In genomic region chr15:82128401-82129143, GRCh38 we compare ENCODE assay signal across 12 cellular contexts.
DNase-seq lines count a peak whose midpoint lies in the region; ATAC-seq, FAIRE-seq and TF ChIP-seq lines count a peak whose summit lies in the region.
"Had no signal": no experiment of that assay in that cellular context is flagged by ENCODE, and none has a peak within 500 bp of the region (broad histone marks: within the 10 kb centered on the region; RNA-seq: fewer than 3 reads in every experiment).

No MANE protein-coding gene starts in this region.

- H3K9me3 Mint-ChIP-seq in WTC11 = no peaks in the 10 kb centered on the region
- H3K9me3 Mint-ChIP-seq: stimulated activated naive CD8-positive, alpha-beta T cell treated with anti-CD3 and anti-CD28 coated beads, Interleukin-15, Interleukin-2, amounts not matched to agents 100 ng/mL and 50 ng/mL, for 24 hours had no signal

- H3K27ac Mint-ChIP-seq in WTC11 = no peak overlapping the region
- H3K27ac Mint-ChIP-seq: stimulated activated naive CD8-positive, alpha-beta T cell treated with anti-CD3 and anti-CD28 coated beads, Interleukin-15, Interleukin-2, amounts not matched to agents 100 ng/mL and 50 ng/mL, for 24 hours had no signal

- H3K4me3 ChIP-seq in right lobe of liver (no peak overlapping the region), MG63 (no peak overlapping the region)
- H3K4me3 ChIP-seq: spleen had no signal

- peak overlapping the region; percentile 8 to 53 (median 52) for H3K27ac ChIP-seq in right lobe of liver
- H3K27ac ChIP-seq: spleen had no signal

- 32% methylated on average over 4 of the region's 5 CpGs for WGBS in right lobe of liver (ENCODE audit: insufficient coverage, low coverage, low lambda C conversion rate, missing lambda C conversion rate)

- TF ChIP-seq CTCF in right lobe of liver (IDR thresholded peaks at IDR 0.05) = no peak
- no peak for TF ChIP-seq CTCF in WTC11 (IDR thresholded peaks at IDR 0.05)

- TF ChIP-seq POLR2A in GM12891 (IDR thresholded peaks at IDR 0.05; ENCODE audit: low read depth, low read length) (no peak), right lobe of liver (IDR thresholded peaks at IDR 0.05) (no peak)

- POLR2A ChIA-PET in WTC11 (lab: Charles Lee) = no interaction called here

- peaks cover 0 to 44% (median 15%) of the 10 kb centered on the region in 4 donors for H3K4me1 ChIP-seq in right lobe of liver
- H3K4me1 ChIP-seq: spleen had no signal

- CTCF ChIA-PET in WTC11 (lab: Charles Lee) = interaction anchor here (0.8 to 2.4 kb wide), 3 partner anchors 9 to 20 kb away, joined by 3 to 11 read pairs (median 9); no protein-coding TSS in a partner anchor

- DNase-seq in GM12891 (ENCODE audit: insufficient read length, low spot score) = no peak
- peak; percentile 19 for DNase-seq in OCI-M1 (lab: John Stamatoyannopoulos, UW)
- no peak for DNase-seq in right lobe of liver
- DNase-seq in WTC11 (ENCODE audit: low spot score) = no peak
- no peak for DNase-seq in MG63
- no peak for DNase-seq in stimulated activated CD4-positive, alpha-beta T cell treated with anti-CD3 and anti-CD28 coated beads, Interleukin-2, amount 100 ng/mL, for 48 hours
- no peak for DNase-seq in RKO (ENCODE audit: low spot score)
- DNase-seq: activated CD4-positive, alpha-beta T cell treated with anti-CD3 and anti-CD28 coated beads, Interleukin-2, amount 50 U/mL, for 4 hours; midbrain; spleen had no signal

- H3K27me3 Mint-ChIP-seq in WTC11 (ENCODE audit: low read depth) = no peaks in the 10 kb centered on the region
- H3K27me3 Mint-ChIP-seq: stimulated activated naive CD8-positive, alpha-beta T cell treated with anti-CD3 and anti-CD28 coated beads, Interleukin-15, Interleukin-2, amounts not matched to agents 100 ng/mL and 50 ng/mL, for 24 hours had no signal

- H3K9me3 ChIP-seq in right lobe of liver (no peaks in the 10 kb centered on the region), MG63 (no peaks in the 10 kb centered on the region)
- H3K9me3 ChIP-seq: spleen had no signal

- 0 out of 2 replicates have a peak, but pooled peaks cover 4% of the 10 kb centered on the region for H3K36me3 Mint-ChIP-seq in WTC11

- peak; percentile 72 for FAIRE-seq in GM12891 (lab: Jason Lieb, UNC)

- intact Hi-C loops in right lobe of liver (cut with DNase I) = no loop called here

- no peak overlapping the region for H3K4me3 Mint-ChIP-seq in WTC11
- H3K4me3 Mint-ChIP-seq: stimulated activated naive CD8-positive, alpha-beta T cell treated with anti-CD3 and anti-CD28 coated beads, Interleukin-15, Interleukin-2, amounts not matched to agents 100 ng/mL and 50 ng/mL, for 24 hours had no signal

- no peaks in the 10 kb centered on the region for H3K27me3 ChIP-seq in right lobe of liver
- no peaks in the 10 kb centered on the region for H3K27me3 ChIP-seq in MG63
- H3K27me3 ChIP-seq: spleen had no signal

- ATAC-seq in HG02885 (IDR thresholded peaks at IDR 0.05; ENCODE audit: poor library complexity, unreplicated experiment) (peak; percentile 59), right lobe of liver (peak; percentile 27 to 81 (median 66)), WTC11 (no peak)

- H3K36me3 ChIP-seq in right lobe of liver = no peaks in the 10 kb centered on the region
- H3K36me3 ChIP-seq in MG63 = peaks cover 10% of the 10 kb centered on the region

- H3K4me1 Mint-ChIP-seq in WTC11 = no peaks in the 10 kb centered on the region

TF ChIP-seq in GM12891, 5 proteins besides CTCF, POLR2A, EP300 and RAD21:
- no peak for TF ChIP-seq PAX5 (IDR thresholded peaks at IDR 0.05; ENCODE audit: insufficient read depth, low read length, severe bottlenecking)
- TF ChIP-seq POLR2AphosphoS5 (IDR thresholded peaks at IDR 0.05; ENCODE audit: low read depth, low read length) = no peak
- TF ChIP-seq SPI1 (IDR thresholded peaks at IDR 0.05; ENCODE audit: low read depth, low read length) = peak; percentile 43; the same call in 1 of the 2 replicates
- no peak for TF ChIP-seq POU2F2 (IDR thresholded peaks at IDR 0.05; ENCODE audit: low read depth, low read length)
- TF ChIP-seq TAF1 (IDR thresholded peaks at IDR 0.05; ENCODE audit: low read depth, low read length) = no peak

TF ChIP-seq in WTC11, 78 proteins besides CTCF, POLR2A, EP300 and RAD21:
- no peak for TF ChIP-seq NR2C2 (CRISPR knock-in tag; IDR thresholded peaks at IDR 0.05)
